In the genomic region with DNA sequence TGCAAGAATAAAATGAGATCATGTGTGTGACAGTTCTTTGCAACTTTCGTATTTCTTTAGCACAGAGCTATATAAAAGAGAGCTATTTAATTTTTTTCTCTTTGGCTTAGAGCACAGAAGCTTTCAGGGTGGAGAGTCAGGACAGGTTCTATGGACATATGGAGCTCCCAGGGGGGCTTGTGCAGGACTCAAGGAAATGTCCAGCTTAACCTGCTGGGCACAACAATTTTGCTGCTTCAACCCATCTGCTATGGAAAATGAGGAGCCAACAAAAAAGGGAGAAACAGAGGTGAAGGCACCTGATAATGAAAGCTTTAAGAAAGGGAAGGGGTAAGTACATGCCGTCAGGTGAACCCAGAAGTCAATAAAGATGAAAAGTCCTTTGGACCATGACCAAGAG, we compare ENCODE assay signal across 25 cellular contexts. TPM values are rescaled to one million over a fixed set of nuclear protein-coding genes. Genes with fewer than 3 reads are reported as not detected.
"Had no signal": no experiment of that assay in that cellular context is flagged by ENCODE, and none has a peak within 500 bp of the region (broad histone marks: within the 10 kb centered on the region; RNA-seq: fewer than 3 reads in every experiment).

No MANE protein-coding gene starts in this region.

- DNase-seq: cortex of kidney; effector CD8-positive, alpha-beta T cell; effector memory CD8-positive, alpha-beta T cell; endodermal cell; erythroblast; esophagus squamous epithelium; foreskin fibroblast; foreskin melanocyte; gastrocnemius medialis; glutamatergic neuron; head of caudate nucleus; heart right ventricle; hippocampal formation; left cardiac atrium; left lung; left ventricle myocardium superior; lower lobe of right lung; mesenchymal stem cell; mucosa of descending colon; naive B cell had no signal

- H3K4me3 ChIP-seq: esophagus squamous epithelium, gastrocnemius medialis, heart right ventricle, left lung, lower lobe of right lung, mucosa of descending colon had no signal

- ATAC-seq: effector memory CD8-positive, alpha-beta T cell; esophagus mucosa; gastrocnemius medialis; heart right ventricle; left cardiac atrium; left lung; left ventricle myocardium superior; lower lobe of right lung; mucosa of descending colon had no signal

- H3K9me3 ChIP-seq: esophagus squamous epithelium, gastrocnemius medialis, heart right ventricle, left lung, lower lobe of right lung, mucosa of descending colon had no signal

- H3K36me3 ChIP-seq: esophagus squamous epithelium, gastrocnemius medialis, heart right ventricle, left lung, lower lobe of right lung had no signal

- H3K27ac ChIP-seq: epithelial cell of prostate, esophagus squamous epithelium, gastrocnemius medialis, heart right ventricle, left lung, lower lobe of right lung had no signal

RNA-seq across cellular contexts. Expression of a gene that starts 5.1 kb away (rescaled TPM):
- total RNA-seq: dermis microvascular lymphatic vessel endothelial cell, lung microvascular endothelial cell had no signal
- polyA plus RNA-seq: keratinocyte had no signal
